In the genomic region with DNA sequence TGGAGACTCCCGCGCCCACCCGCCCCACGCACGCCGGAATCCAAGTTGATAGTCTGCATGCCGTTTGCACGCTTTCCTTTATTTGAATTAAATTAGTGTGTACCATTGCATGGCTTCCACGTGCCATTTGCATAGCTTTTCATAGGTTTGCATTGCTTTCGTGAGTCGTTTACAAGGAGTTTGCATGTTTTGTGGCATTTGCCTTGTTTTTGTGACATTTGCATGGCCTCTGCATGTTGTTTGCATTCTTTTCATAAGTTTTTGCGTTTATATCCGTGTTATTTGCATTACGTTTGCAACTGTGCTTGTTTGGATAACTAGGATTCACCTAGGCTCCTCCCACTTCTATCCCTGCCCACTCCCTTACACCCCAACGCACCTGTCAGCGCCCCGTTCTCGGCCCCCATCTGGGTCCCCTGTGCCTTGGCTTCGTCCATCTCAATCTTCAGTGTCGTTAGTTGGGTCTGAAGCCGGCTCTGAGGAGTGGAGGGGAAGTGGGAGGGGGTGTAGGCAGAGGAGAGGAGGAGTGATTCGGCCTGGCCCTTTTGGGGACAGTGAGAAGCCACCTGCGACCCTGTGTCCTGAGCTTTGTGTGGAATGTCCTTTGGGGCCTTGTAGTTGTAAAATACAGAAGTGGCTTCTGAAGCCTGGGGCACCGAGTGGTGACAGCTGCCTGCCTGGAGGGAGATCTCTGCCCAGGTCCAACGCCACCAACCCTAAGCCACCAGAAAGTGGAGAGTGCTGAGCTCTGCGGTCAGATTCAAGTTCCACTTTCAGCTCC, we compare ENCODE assay signal across 8 cellular contexts. TPM values are rescaled to one million over a fixed set of nuclear protein-coding genes. Genes with fewer than 3 reads are reported as not detected.
DNase-seq lines count a peak whose midpoint lies in the region; TF ChIP-seq lines count a peak whose summit lies in the region.

No MANE protein-coding gene starts in this region.

- H2BK120ac ChIP-seq in mesendoderm (ENCODE audit: low read depth, low read length): no peak overlapping the region

- H3K4me2 ChIP-seq in mesendoderm (ENCODE audit: low read length): peak overlapping the region; percentile 90

- peak overlapping the region; percentile 66 for H3K56ac ChIP-seq in mesendoderm (ENCODE audit: low read length)

- H3K4me1 ChIP-seq in ascending aorta: peaks cover 4 to 6% of the 10 kb centered on the region in 2 donors
- no peaks in the 10 kb centered on the region for H3K4me1 ChIP-seq in mesendoderm (ENCODE audit: control insufficient read depth, low read depth, low read length)

- no peaks in the 10 kb centered on the region for H3K79me1 ChIP-seq in mesendoderm (ENCODE audit: low read length)

- H3K9ac ChIP-seq in mesendoderm (ENCODE audit: low read length): peak overlapping the region; percentile 72

- intact Hi-C loops in ascending aorta (cut with DNase I): loop anchor here (1.0 to 2.0 kb wide), 5 partner anchors 28 to 99 kb away; a partner anchor contains a TSS

- H3K27me3 ChIP-seq in ascending aorta (no peaks in the 10 kb centered on the region), mesendoderm (ENCODE audit: insufficient read depth, low read length, poor library complexity) (no peaks in the 10 kb centered on the region)

- peaks cover 0 to 3% of the 10 kb centered on the region in 2 donors for H3K9me3 ChIP-seq in ascending aorta

- H3K27ac ChIP-seq in ascending aorta: no peak overlapping the region
- no peak overlapping the region for H3K27ac ChIP-seq in mesendoderm (ENCODE audit: low read depth, low read length)

- H3K23ac ChIP-seq in mesendoderm (ENCODE audit: low read length): no peak overlapping the region

- H2BK15ac ChIP-seq in mesendoderm (replicated peaks; ENCODE audit: low read depth): no peak overlapping the region

- H3K79me2 ChIP-seq in mesendoderm (ENCODE audit: control insufficient read depth, insufficient read depth, low read length): no peaks in the 10 kb centered on the region

- H3K4me3 ChIP-seq in GM12875 (ENCODE audit: low read depth, low read length) (peak overlapping the region; percentile 6), ascending aorta (peak overlapping the region; percentile 45 to 71), mesendoderm (ENCODE audit: low read length) (peak overlapping the region; percentile 30)
- peak overlapping the region; percentile 41 for H3K4me3 ChIP-seq in Jurkat, Clone E6-1 (ENCODE audit: low read length)

- H3K18ac ChIP-seq in mesendoderm (ENCODE audit: low read length): no peak overlapping the region

- no CpG with 5 or more reads among the region's 26 CpGs for WGBS in mesendoderm (ENCODE audit: extremely low coverage, insufficient coverage, low lambda C conversion rate)

- TF ChIP-seq CTCF in GM12875 (IDR thresholded peaks at IDR 0.05; ENCODE audit: borderline replicate concordance, insufficient read depth, low read depth, low read length) (no peak), ascending aorta (IDR thresholded peaks at IDR 0.05) (no peak)

- no peak overlapping the region for H2AK5ac ChIP-seq in mesendoderm (ENCODE audit: low read length)

- H3K36me3 ChIP-seq in ascending aorta: no peaks in the 10 kb centered on the region
- no peaks in the 10 kb centered on the region for H3K36me3 ChIP-seq in mesendoderm (ENCODE audit: control insufficient read depth, insufficient read depth, low read length)

- H3K4ac ChIP-seq in mesendoderm (ENCODE audit: low read depth, low read length): no peak overlapping the region

- H2BK5ac ChIP-seq in mesendoderm (ENCODE audit: low read length): no peak overlapping the region

- no peak for DNase-seq in Jurkat, Clone E6-1 (ENCODE audit: low read depth, low spot score)
- DNase-seq in ascending aorta (ENCODE audit: low spot score in 2 of 2) (no peak), mesendoderm (no peak), retina (no peak), epidermal melanocyte (ENCODE audit: insufficient read length, low spot score) (no peak), GM03348 (ENCODE audit: low spot score) (no peak), HPDE6-E6E7 (ENCODE audit: extremely low spot score) (no peak)

- H4K8ac ChIP-seq in mesendoderm (ENCODE audit: low read depth, low read length): no peak overlapping the region

- no peak overlapping the region for H4K5ac ChIP-seq in mesendoderm (ENCODE audit: low read length)

RNA-seq across cellular contexts. Expression of a gene that starts 2.4 kb away (rescaled TPM):
- not detected for polyA plus RNA-seq in Jurkat, Clone E6-1 (2012; ENCODE audit: insufficient read depth, insufficient read length)
- not detected for total RNA-seq in ascending aorta
- polyA plus RNA-seq in mesendoderm (2013, experiment 1 of 2): not detected
- not detected for polyA plus RNA-seq in mesendoderm (2013, experiment 2 of 2)

RNA-seq across cellular contexts. Expression of a gene that starts 13.9 kb away (rescaled TPM):
- not detected for polyA plus RNA-seq in Jurkat, Clone E6-1 (2012; ENCODE audit: insufficient read depth, insufficient read length)
- total RNA-seq in ascending aorta: 151 TPM
- 4.3 TPM for polyA plus RNA-seq in mesendoderm (2013, experiment 1 of 2)
- 4.1 TPM for polyA plus RNA-seq in mesendoderm (2013, experiment 2 of 2)

RNA-seq across cellular contexts. Expression of a gene that starts 14.4 kb away (rescaled TPM):
- not detected for polyA plus RNA-seq in Jurkat, Clone E6-1 (2012; ENCODE audit: insufficient read depth, insufficient read length)
- 378 TPM for total RNA-seq in ascending aorta
- 0.06 TPM for polyA plus RNA-seq in mesendoderm (2013, experiment 1 of 2)
- polyA plus RNA-seq in mesendoderm (2013, experiment 2 of 2): 0.08 TPM

RNA-seq across cellular contexts. Expression of a gene that starts 28.3 kb away (rescaled TPM):
- 78.9 TPM for polyA plus RNA-seq in Jurkat, Clone E6-1 (2012; ENCODE audit: insufficient read depth, insufficient read length)
- total RNA-seq in ascending aorta: 49.6 TPM
- 24.2 TPM for polyA plus RNA-seq in mesendoderm (2013, experiment 1 of 2)
- polyA plus RNA-seq in mesendoderm (2013, experiment 2 of 2): 22.3 TPM

RNA-seq across cellular contexts. Expression of a gene that starts 54.2 kb away (rescaled TPM):
- 38.3 TPM for polyA plus RNA-seq in Jurkat, Clone E6-1 (2012; ENCODE audit: insufficient read depth, insufficient read length)
- total RNA-seq in ascending aorta: 256 TPM
- polyA plus RNA-seq in mesendoderm (2013, experiment 1 of 2): 25.9 TPM
- polyA plus RNA-seq in mesendoderm (2013, experiment 2 of 2): 26.0 TPM

Comparison
In these comparisons a context has a peak if more than half of its experiments do, and no peak if none do; other contexts are left out.
1. H3K4me3 ChIP-seq: peak in every context shown above with its lines; median percentile 58 in ascending aorta; 41 in Jurkat, Clone E6-1; 30 in mesendoderm; 6 in GM12875.